Comparison of ENCODE assay signal across 8 cellular contexts in genomic region chr22:37428649-37429586, GRCh38. TPM values are rescaled to one million over a fixed set of nuclear protein-coding genes. Genes with fewer than 3 reads are reported as not detected.
DNase-seq lines count a peak whose midpoint lies in the region; ATAC-seq and TF ChIP-seq lines count a peak whose summit lies in the region.

No MANE protein-coding gene starts in this region.

- H2AFZ ChIP-seq in PC-3 (ENCODE audit: low read length) = no peak overlapping the region

- no TSS peak for BruUV-seq in PC-3 (replicated peaks; lab: Mats Ljungman, UMichigan)

- DNase-seq in activated gamma-delta T cell treated with Interleukin-2 at 50 U/mL for 16 hours (peak; percentile 60), activated gamma-delta T cell (lab: John Stamatoyannopoulos, UW) (no peak), PC-3 (no peak), heart left ventricle (peak in 1 of 5 donors; percentile 66), Ammon's horn (ENCODE audit: low spot score) (no peak)
- DNase-seq in activated T-helper 2 cell treated with anti-CD3 and anti-CD28 coated beads, Interferon-gamma antibody, Interleukin-2, Interleukin-4, amounts not matched to agents 10 μg/mL and 5 μg/mL and 100 μg/mL, durations not matched to agents 14 hours and 24 hours and 36 hours (ENCODE audit: low spot score) = peak; percentile 26
- peak; percentile 24 to 36 for DNase-seq in stimulated activated CD4-positive, alpha-beta T cell treated with anti-CD3 and anti-CD28 coated beads, Interleukin-15, amount 100 ng/mL, for 48 hours (ENCODE audit: low read depth in 2 of 2)

- no peak for ATAC-seq in PC-3
- peak in 2 of 4 donors; percentile 5 to 35 for ATAC-seq in heart left ventricle
- ATAC-seq in HG03521 (IDR thresholded peaks at IDR 0.05; ENCODE audit: unreplicated experiment) = no peak

- peaks cover 18% of the 10 kb centered on the region for H3F3A ChIP-seq in PC-3 (ENCODE audit: low read length, unreplicated experiment)

- peaks cover 57% of the 10 kb centered on the region for H3K27me3 Mint-ChIP-seq in activated T-helper 2 cell treated with anti-CD3 and anti-CD28 coated beads, Interferon-gamma antibody, Interleukin-2, Interleukin-4, amounts not matched to agents 10 μg/mL and 5 μg/mL and 100 μg/mL, durations not matched to agents 14 hours and 24 hours and 36 hours (ENCODE audit: low read depth)

- no peak; the same call in 1 of the 2 replicates for TF ChIP-seq CTCF in PC-3 (conservative IDR thresholded peaks at IDR 0.05; ENCODE audit: low read depth, low read length)
- peak; percentile 40 to 65 (median 50) for TF ChIP-seq CTCF in heart left ventricle (IDR thresholded peaks at IDR 0.05)

- peaks cover 39% of the 10 kb centered on the region for H3K79me2 ChIP-seq in PC-3 (ENCODE audit: low read length)

- no peak overlapping the region for H3K27ac ChIP-seq in PC-3 (ENCODE audit: low read length)
- H3K27ac ChIP-seq in heart left ventricle = no peak overlapping the region

- H3K27ac Mint-ChIP-seq in activated T-helper 2 cell treated with anti-CD3 and anti-CD28 coated beads, Interferon-gamma antibody, Interleukin-2, Interleukin-4, amounts not matched to agents 10 μg/mL and 5 μg/mL and 100 μg/mL, durations not matched to agents 14 hours and 24 hours and 36 hours = no peak overlapping the region

- peaks cover 13% of the 10 kb centered on the region; the same call in 1 of the 2 replicates for H3K36me3 ChIP-seq in PC-3 (ENCODE audit: low read depth, low read length)
- no peaks in the 10 kb centered on the region for H3K36me3 ChIP-seq in heart left ventricle

- POLR2A ChIA-PET in PC-3 (lab: Charles Lee; ENCODE audit: unreplicated experiment) = no interaction called here

- no peaks in the 10 kb centered on the region for H3K36me3 Mint-ChIP-seq in activated T-helper 2 cell treated with anti-CD3 and anti-CD28 coated beads, Interferon-gamma antibody, Interleukin-2, Interleukin-4, amounts not matched to agents 10 μg/mL and 5 μg/mL and 100 μg/mL, durations not matched to agents 14 hours and 24 hours and 36 hours (ENCODE audit: low read depth)

- H3K9me3 Mint-ChIP-seq in activated T-helper 2 cell treated with anti-CD3 and anti-CD28 coated beads, Interferon-gamma antibody, Interleukin-2, Interleukin-4, amounts not matched to agents 10 μg/mL and 5 μg/mL and 100 μg/mL, durations not matched to agents 14 hours and 24 hours and 36 hours = peaks cover 6% of the 10 kb centered on the region

- no peaks in the 10 kb centered on the region for H3K9me2 ChIP-seq in PC-3 (replicated peaks; ENCODE audit: low read length)

- no peak overlapping the region for H3K9ac ChIP-seq in PC-3 (ENCODE audit: low read length)

- no peak for TF ChIP-seq POLR2A in heart left ventricle (IDR thresholded peaks at IDR 0.05)

- no peak overlapping the region for H3K4me3 Mint-ChIP-seq in activated T-helper 2 cell treated with anti-CD3 and anti-CD28 coated beads, Interferon-gamma antibody, Interleukin-2, Interleukin-4, amounts not matched to agents 10 μg/mL and 5 μg/mL and 100 μg/mL, durations not matched to agents 14 hours and 24 hours and 36 hours (ENCODE audit: low read depth)

- CTCF ChIA-PET in PC-3 (lab: Charles Lee) = no interaction called here

- peaks cover 43% of the 10 kb centered on the region for H3K4me1 ChIP-seq in PC-3 (ENCODE audit: insufficient read depth, low read length)
- peaks cover 0 to 28% (median 4%) of the 10 kb centered on the region in 12 donors for H3K4me1 ChIP-seq in heart left ventricle

- H3K4me1 Mint-ChIP-seq in activated T-helper 2 cell treated with anti-CD3 and anti-CD28 coated beads, Interferon-gamma antibody, Interleukin-2, Interleukin-4, amounts not matched to agents 10 μg/mL and 5 μg/mL and 100 μg/mL, durations not matched to agents 14 hours and 24 hours and 36 hours (ENCODE audit: low read depth) = peaks cover 14% of the 10 kb centered on the region

- 23 to 33% (median 28%) methylated on average over 15 of the region's 15 CpGs for WGBS in heart left ventricle, 4 donors

- H4K20me1 ChIP-seq in PC-3 (ENCODE audit: low read length) = no peaks in the 10 kb centered on the region

- H3K9me3 ChIP-seq in PC-3 (ENCODE audit: low read length) = 0 out of 2 replicates have a peak, but pooled peaks cover 13% of the 10 kb centered on the region
- peaks cover 0 to 6% (median 0%) of the 10 kb centered on the region in 12 donors for H3K9me3 ChIP-seq in heart left ventricle

- peak overlapping the region; percentile 80; the same call in 1 of the 2 replicates for H3K4me2 ChIP-seq in PC-3 (ENCODE audit: low read length)

- intact Hi-C loops in PC-3 (cut with micrococcal nuclease) = no loop called here
- intact Hi-C loops in activated T-helper 2 cell treated with anti-CD3 and anti-CD28 coated beads, Interferon-gamma antibody, Interleukin-2, Interleukin-4, amounts not matched to agents 10 μg/mL and 5 μg/mL and 100 μg/mL, durations not matched to agents 14 hours and 24 hours and 36 hours (cut with micrococcal nuclease) = loop anchor here (2.0 to 5.0 kb wide), 2 partner anchors 92 to 112 kb away; no protein-coding TSS in a partner anchor
- intact Hi-C loops in heart left ventricle (cut with DNase I) = loop anchor here (1.0 to 10.0 kb wide), 5 partner anchors 104 to 114 kb away; no protein-coding TSS in a partner anchor

- no peaks in the 10 kb centered on the region for H3K27me3 ChIP-seq in PC-3 (ENCODE audit: low read length)
- H3K27me3 ChIP-seq in heart left ventricle = peaks cover 33 to 97% (median 60%) of the 10 kb centered on the region in 9 donors

- H3K4me3 ChIP-seq in PC-3 (ENCODE audit: low read length) (no peak overlapping the region), heart left ventricle (no peak overlapping the region)

RNA-seq across cellular contexts. Expression of gene ELFN2, which starts 1.6 kb away (rescaled TPM):
- total RNA-seq in PC-3 (2014; rRNA removed) (10.0 and 14.5 TPM in 2 replicates), heart left ventricle (under 1 TPM in 5 of 9 donors, not detected in 4; 0.02 to 0.72 (median 0.06) TPM)
- 0.11 TPM in 2 replicates for total RNA-seq in activated T-helper 2 cell treated with anti-CD3 and anti-CD28 coated beads, Interferon-gamma antibody, Interleukin-2, Interleukin-4, amounts not matched to agents 10 μg/mL and 5 μg/mL and 100 μg/mL, durations not matched to agents 14 hours and 24 hours and 36 hours
- under 1 TPM; 0.01 to 0.04 TPM for polyA plus RNA-seq in heart left ventricle

RNA-seq across cellular contexts. Expression of gene MFNG, which starts 57.3 kb away (rescaled TPM):
- 1.7 and 2.4 TPM in 2 replicates for total RNA-seq in PC-3 (2014; rRNA removed)
- total RNA-seq in activated T-helper 2 cell treated with anti-CD3 and anti-CD28 coated beads, Interferon-gamma antibody, Interleukin-2, Interleukin-4, amounts not matched to agents 10 μg/mL and 5 μg/mL and 100 μg/mL, durations not matched to agents 14 hours and 24 hours and 36 hours = 166 and 168 TPM in 2 replicates
- 10 to 100 TPM in 4 of 9 donors, 1 to 10 TPM in 5; 5.8 to 25.6 (median 9.6) TPM for total RNA-seq in heart left ventricle
- 10 to 100 TPM in 1 of 2 donors, 1 to 10 TPM in 1; 7.1 to 16.3 TPM for polyA plus RNA-seq in heart left ventricle

Comparison
In these comparisons a context has a peak if more than half of its experiments do, and no peak if none do; other contexts are left out.
1. DNase-seq: peak in activated gamma-delta T cell treated with Interleukin-2 at 50 U/mL for 16 hours (single experiment), activated T-helper 2 cell treated with anti-CD3 and anti-CD28 coated beads, Interferon-gamma antibody, Interleukin-2, Interleukin-4, amounts not matched to agents 10 μg/mL and 5 μg/mL and 100 μg/mL, durations not matched to agents 14 hours and 24 hours and 36 hours (single experiment) and stimulated activated CD4-positive, alpha-beta T cell treated with anti-CD3 and anti-CD28 coated beads, Interleukin-15, amount 100 ng/mL, for 48 hours (2 of 2); none in activated gamma-delta T cell (single experiment), PC-3 (single experiment) and Ammon's horn (single experiment).